In genomic region chr2:8682719-8683667, GRCh38 we compare ENCODE assay signal across 8 cellular contexts. TPM values are rescaled to one million over a fixed set of nuclear protein-coding genes. Genes with fewer than 3 reads are reported as not detected.
DNase-seq lines count a peak whose midpoint lies in the region; ATAC-seq and TF ChIP-seq lines count a peak whose summit lies in the region.

No MANE protein-coding gene starts in this region.

- H3K9me3 Mint-ChIP-seq in activated T-helper 1 cell treated with anti-CD3 and anti-CD28 coated beads, Interleukin-12 subunit alpha, Interleukin-12 subunit beta, Interleukin-2, Interleukin-4 antibody, amounts not matched to agents 30 ng/mL and 10 ng/mL and 1 ng/mL, durations not matched to agents 14 hours and 24 hours and 36 hours, result no peaks in the 10 kb centered on the region
- H3K9me3 Mint-ChIP-seq in neural crest cell, result no peaks in the 10 kb centered on the region

- H3K4me3 Mint-ChIP-seq in activated T-helper 1 cell treated with anti-CD3 and anti-CD28 coated beads, Interleukin-12 subunit alpha, Interleukin-12 subunit beta, Interleukin-2, Interleukin-4 antibody, amounts not matched to agents 30 ng/mL and 10 ng/mL and 1 ng/mL, durations not matched to agents 14 hours and 24 hours and 36 hours, result peak overlapping the region; percentile 99
- peak overlapping the region; percentile 97 for H3K4me3 Mint-ChIP-seq in neural crest cell

- peak overlapping the region; percentile 97 for H3K27ac Mint-ChIP-seq in activated T-helper 1 cell treated with anti-CD3 and anti-CD28 coated beads, Interleukin-12 subunit alpha, Interleukin-12 subunit beta, Interleukin-2, Interleukin-4 antibody, amounts not matched to agents 30 ng/mL and 10 ng/mL and 1 ng/mL, durations not matched to agents 14 hours and 24 hours and 36 hours
- peak overlapping the region; percentile 64 for H3K27ac Mint-ChIP-seq in neural crest cell (ENCODE audit: unreplicated experiment)

- intact Hi-C loops in activated T-helper 1 cell treated with anti-CD3 and anti-CD28 coated beads, Interleukin-12 subunit alpha, Interleukin-12 subunit beta, Interleukin-2, Interleukin-4 antibody, amounts not matched to agents 30 ng/mL and 10 ng/mL and 1 ng/mL, durations not matched to agents 14 hours and 24 hours and 36 hours (cut with micrococcal nuclease), result loop anchor here (1.0 to 10.0 kb wide), 7 partner anchors 154 to 1166 kb away; partner anchors contain the start of gene KIDINS220

- H3K27me3 Mint-ChIP-seq in activated T-helper 1 cell treated with anti-CD3 and anti-CD28 coated beads, Interleukin-12 subunit alpha, Interleukin-12 subunit beta, Interleukin-2, Interleukin-4 antibody, amounts not matched to agents 30 ng/mL and 10 ng/mL and 1 ng/mL, durations not matched to agents 14 hours and 24 hours and 36 hours (ENCODE audit: insufficient read depth), result peaks cover 5% of the 10 kb centered on the region
- peaks cover 48% of the 10 kb centered on the region for H3K27me3 Mint-ChIP-seq in neural crest cell (ENCODE audit: low read depth)

- TF ChIP-seq CTCF in fibroblast of the aortic adventitia (IDR thresholded peaks at IDR 0.05; ENCODE audit: insufficient read depth, low read length) (no peak), neural crest cell (conservative IDR thresholded peaks at IDR 0.05) (no peak)

- peaks cover 32% of the 10 kb centered on the region for H3K4me1 Mint-ChIP-seq in activated T-helper 1 cell treated with anti-CD3 and anti-CD28 coated beads, Interleukin-12 subunit alpha, Interleukin-12 subunit beta, Interleukin-2, Interleukin-4 antibody, amounts not matched to agents 30 ng/mL and 10 ng/mL and 1 ng/mL, durations not matched to agents 14 hours and 24 hours and 36 hours (ENCODE audit: low read depth)
- peaks cover 53% of the 10 kb centered on the region for H3K4me1 Mint-ChIP-seq in neural crest cell

- H3K4me3 ChIP-seq in fibroblast of the aortic adventitia (ENCODE audit: low read depth, low read length), result peak overlapping the region; percentile 93

- H3K36me3 Mint-ChIP-seq in activated T-helper 1 cell treated with anti-CD3 and anti-CD28 coated beads, Interleukin-12 subunit alpha, Interleukin-12 subunit beta, Interleukin-2, Interleukin-4 antibody, amounts not matched to agents 30 ng/mL and 10 ng/mL and 1 ng/mL, durations not matched to agents 14 hours and 24 hours and 36 hours (ENCODE audit: low read depth), result peaks cover 25% of the 10 kb centered on the region
- H3K36me3 Mint-ChIP-seq in neural crest cell (ENCODE audit: low read depth), result peaks cover 2% of the 10 kb centered on the region

- DNase-seq in SIG-M5 treated with dmso at 0.1 percent for 504 hours (lab: John Stamatoyannopoulos, UW; ENCODE audit: unreplicated experiment) (peak; percentile 28), SIG-M5 (lab: John Stamatoyannopoulos, UW) (no peak), NCI-H82 treated with DMSO at 0.1 percent for 48 hours (lab: John Stamatoyannopoulos, UW; ENCODE audit: unreplicated experiment) (peak; percentile 44), fibroblast of the aortic adventitia (ENCODE audit: low read depth) (peak; percentile 70), neural crest cell (ENCODE audit: low read depth, low spot score) (no peak), cerebellar nuclear complex (lab: John Stamatoyannopoulos, UW) (no peak)
- DNase-seq in activated T-helper 1 cell treated with anti-CD3 and anti-CD28 coated beads, Interleukin-12 subunit alpha, Interleukin-12 subunit beta, Interleukin-2, Interleukin-4 antibody, amounts not matched to agents 30 ng/mL and 10 ng/mL and 1 ng/mL, durations not matched to agents 14 hours and 24 hours and 36 hours (ENCODE audit: low spot score), result peak; percentile 34

- no peak for ATAC-seq in HG03439 (IDR thresholded peaks at IDR 0.05; ENCODE audit: unreplicated experiment)

RNA-seq across cellular contexts. Expression of gene ID2, which starts 1.1 kb away (rescaled TPM):
- total RNA-seq in activated T-helper 1 cell treated with anti-CD3 and anti-CD28 coated beads, Interleukin-12 subunit alpha, Interleukin-12 subunit beta, Interleukin-2, Interleukin-4 antibody, amounts not matched to agents 30 ng/mL and 10 ng/mL and 1 ng/mL, durations not matched to agents 14 hours and 24 hours and 36 hours, result 301 and 306 TPM in 2 replicates
- total RNA-seq in fibroblast of the aortic adventitia (ENCODE audit: low replicate concordance) (109 and 207 TPM in 2 replicates), neural crest cell (44.1 and 46.1 TPM in 2 replicates)

Comparison
In these comparisons a context has a peak if more than half of its experiments do, and no peak if none do; other contexts are left out.
1. DNase-seq: peak in SIG-M5 treated with dmso at 0.1 percent for 504 hours (single experiment), NCI-H82 treated with DMSO at 0.1 percent for 48 hours (single experiment), activated T-helper 1 cell treated with anti-CD3 and anti-CD28 coated beads, Interleukin-12 subunit alpha, Interleukin-12 subunit beta, Interleukin-2, Interleukin-4 antibody, amounts not matched to agents 30 ng/mL and 10 ng/mL and 1 ng/mL, durations not matched to agents 14 hours and 24 hours and 36 hours (single experiment) and fibroblast of the aortic adventitia (single experiment); none in SIG-M5 (single experiment), neural crest cell (single experiment) and cerebellar nuclear complex (0 of 2).